Comparison of ENCODE assay signal across 16 cellular contexts in the genomic region with DNA sequence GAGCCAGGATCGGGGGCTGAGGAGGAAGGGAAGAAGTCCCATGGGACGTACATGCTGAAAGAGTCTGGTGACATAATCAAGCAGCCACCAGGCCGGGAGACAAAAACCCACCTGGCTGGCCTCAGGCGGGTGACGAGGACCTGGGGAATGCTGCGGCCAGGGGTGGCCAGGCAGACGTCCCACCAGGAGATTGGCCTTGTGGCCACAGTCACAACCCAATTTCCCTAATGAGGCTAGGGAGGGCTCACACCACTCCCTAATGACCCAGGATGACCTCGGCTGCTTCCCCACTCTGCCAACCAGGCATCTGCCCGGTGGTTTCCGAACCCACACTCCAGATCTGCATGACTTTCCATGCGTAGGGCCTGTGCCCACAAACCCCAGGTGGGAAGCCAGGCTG.
"Had no signal": no experiment of that assay in that cellular context is flagged by ENCODE, and none has a peak within 500 bp of the region (broad histone marks: within the 10 kb centered on the region; RNA-seq: fewer than 3 reads in every experiment).

No MANE protein-coding gene starts in this region.

- H3K9me3 Mint-ChIP-seq: activated CD8-positive, alpha-beta T cell treated with anti-CD3 and anti-CD28 coated beads for 36 hours; activated naive CD8-positive, alpha-beta T cell treated with anti-CD3 and anti-CD28 coated beads for 36 hours; activated T-cell treated with anti-CD3 and anti-CD28 coated beads, Interleukin-2, amount 50 U/mL, for 72 hours; endodermal cell; naive thymus-derived CD8-positive, alpha-beta T cell had no signal

- H3K4me1 ChIP-seq: prostate gland had no signal

- H3K36me3 ChIP-seq: lower lobe of right lung, prostate gland, right lobe of liver had no signal

- H3K4me3 Mint-ChIP-seq: activated CD4-positive, alpha-beta T cell treated with anti-CD3 and anti-CD28 coated beads for 36 hours; activated CD8-positive, alpha-beta T cell treated with anti-CD3 and anti-CD28 coated beads for 36 hours; activated naive CD8-positive, alpha-beta T cell treated with anti-CD3 and anti-CD28 coated beads for 36 hours; activated T-cell treated with anti-CD3 and anti-CD28 coated beads, Interleukin-2, amount 50 U/mL, for 72 hours; endodermal cell; naive thymus-derived CD8-positive, alpha-beta T cell had no signal

- H3K27ac ChIP-seq: lower lobe of right lung, prostate gland, right lobe of liver, VCaP had no signal

- H3K36me3 Mint-ChIP-seq: activated naive CD8-positive, alpha-beta T cell treated with anti-CD3 and anti-CD28 coated beads for 36 hours; naive thymus-derived CD8-positive, alpha-beta T cell had no signal

- H3K4me1 Mint-ChIP-seq: activated CD4-positive, alpha-beta T cell treated with anti-CD3 and anti-CD28 coated beads for 36 hours; activated naive CD8-positive, alpha-beta T cell treated with anti-CD3 and anti-CD28 coated beads for 36 hours had no signal

- ATAC-seq: activated CD4-positive, alpha-beta T cell treated with anti-CD3 and anti-CD28 coated beads for 36 hours; activated CD8-positive, alpha-beta T cell treated with anti-CD3 and anti-CD28 coated beads for 36 hours; activated T-cell treated with anti-CD3 and anti-CD28 coated beads, Interleukin-2, amount 50 U/mL, for 72 hours; lower lobe of right lung; naive thymus-derived CD8-positive, alpha-beta T cell; right lobe of liver; stimulated activated naive CD8-positive, alpha-beta T cell treated with anti-CD3 and anti-CD28 coated beads, Interleukin-15, Interleukin-2, amounts not matched to agents 100 U/mL and 50 U/mL, for 24 hours had no signal

- H3K27me3 ChIP-seq: right lobe of liver had no signal

- DNase-seq: activated CD4-positive, alpha-beta T cell treated with anti-CD3 and anti-CD28 coated beads for 36 hours; activated CD8-positive, alpha-beta memory T cell treated with anti-CD3 and anti-CD28 coated beads, Interleukin-2, amount 50 U/mL, for 4 hours; activated CD8-positive, alpha-beta T cell treated with anti-CD3 and anti-CD28 coated beads for 36 hours; activated gamma-delta T cell treated with Interleukin-2 at 50 U/mL for 16 hours; activated naive CD8-positive, alpha-beta T cell treated with anti-CD3 and anti-CD28 coated beads for 36 hours; activated T-cell treated with anti-CD3 and anti-CD28 coated beads, Interleukin-2, amount 50 U/mL, for 72 hours; glutamatergic neuron; lower lobe of right lung; naive thymus-derived CD8-positive, alpha-beta T cell; occipital lobe; right lobe of liver; stimulated activated naive CD8-positive, alpha-beta T cell treated with anti-CD3 and anti-CD28 coated beads, Interleukin-15, Interleukin-2, amounts not matched to agents 100 U/mL and 50 U/mL, for 24 hours; T1000 had no signal

- H3K4me3 ChIP-seq: lower lobe of right lung, prostate gland, right lobe of liver had no signal

- H3K27ac Mint-ChIP-seq: activated CD4-positive, alpha-beta T cell treated with anti-CD3 and anti-CD28 coated beads for 36 hours; activated CD8-positive, alpha-beta T cell treated with anti-CD3 and anti-CD28 coated beads for 36 hours; activated naive CD8-positive, alpha-beta T cell treated with anti-CD3 and anti-CD28 coated beads for 36 hours; activated T-cell treated with anti-CD3 and anti-CD28 coated beads, Interleukin-2, amount 50 U/mL, for 72 hours; endodermal cell had no signal

- H3K27me3 Mint-ChIP-seq: activated CD4-positive, alpha-beta T cell treated with anti-CD3 and anti-CD28 coated beads for 36 hours; activated CD8-positive, alpha-beta T cell treated with anti-CD3 and anti-CD28 coated beads for 36 hours had no signal
